ENCODE assay signal across 1 cellular context in genomic region chr13:45778897-45779296, GRCh38.
TF ChIP-seq lines count a peak whose summit lies in the region.

No MANE protein-coding gene starts in this region.

TF ChIP-seq in HepG2, 621 proteins besides CTCF, POLR2A, EP300 and RAD21 (continued from another document):
- TF ChIP-seq PBX2 (CRISPR knock-in tag; IDR thresholded peaks at IDR 0.05) (no peak), ATF7 (IDR thresholded peaks at IDR 0.05) (peak; percentile 97), ATF7 (CRISPR knock-in tag; IDR thresholded peaks at IDR 0.05) (no peak), PHF8 (CRISPR knock-in tag; IDR thresholded peaks at IDR 0.05) (no peak), ZNF556 (CRISPR knock-in tag; IDR thresholded peaks at IDR 0.05; ENCODE audit: borderline replicate concordance) (no peak), MAFG (CRISPR knock-in tag; IDR thresholded peaks at IDR 0.05) (no peak)
